Comparison of ENCODE assay signal across 10 cellular contexts in genomic region chr22:29503811-29504372, GRCh38. TPM values are rescaled to one million over a fixed set of nuclear protein-coding genes. Genes with fewer than 3 reads are reported as not detected.
DNase-seq lines count a peak whose midpoint lies in the region; ATAC-seq, FAIRE-seq and TF ChIP-seq lines count a peak whose summit lies in the region.
"Had no signal": no experiment of that assay in that cellular context is flagged by ENCODE, and none has a peak within 500 bp of the region (broad histone marks: within the 10 kb centered on the region; RNA-seq: fewer than 3 reads in every experiment).

No MANE protein-coding gene starts in this region.

- no peak overlapping the region for H3K4me3 Mint-ChIP-seq in T-helper 17 cell
- no peak overlapping the region for H3K4me3 Mint-ChIP-seq in activated CD4-positive, alpha-beta memory T cell treated with anti-CD3 and anti-CD28 coated beads, Interleukin-2, amount 10 ng/mL, durations not matched to agents 7 days and 5 days
- H3K4me3 Mint-ChIP-seq: T-helper 1 cell treated with Interleukin-12 subunit alpha and Interleukin-12 subunit beta and Interleukin-4 antibody, amounts not matched to agents 30 μg/mL and 1 μg/mL, for 36 hours had no signal

- no peak overlapping the region for H3K27ac Mint-ChIP-seq in T-helper 17 cell
- H3K27ac Mint-ChIP-seq in activated CD4-positive, alpha-beta memory T cell treated with anti-CD3 and anti-CD28 coated beads, Interleukin-2, amount 10 ng/mL, durations not matched to agents 7 days and 5 days = no peak overlapping the region
- H3K27ac Mint-ChIP-seq: T-helper 1 cell treated with Interleukin-12 subunit alpha and Interleukin-12 subunit beta and Interleukin-4 antibody, amounts not matched to agents 30 μg/mL and 1 μg/mL, for 36 hours had no signal

- no peak overlapping the region for H3K27ac ChIP-seq in small intestine (ENCODE audit: low read depth in 1 of 2, low read length in 1 of 2)

- no peak for FAIRE-seq in small intestine (lab: Jason Lieb, UNC)

- no peaks in the 10 kb centered on the region for H3K4me1 ChIP-seq in small intestine (ENCODE audit: control insufficient read depth in 2 of 2, insufficient read depth in 1 of 2, low read depth in 1 of 2, low read length in 1 of 2)

- no peaks in the 10 kb centered on the region for H3K27me3 Mint-ChIP-seq in T-helper 17 cell
- H3K27me3 Mint-ChIP-seq in activated CD4-positive, alpha-beta memory T cell treated with anti-CD3 and anti-CD28 coated beads, Interleukin-2, amount 10 ng/mL, durations not matched to agents 7 days and 5 days = no peaks in the 10 kb centered on the region

- H3K4me3 ChIP-seq in small intestine (ENCODE audit: low read depth in 1 of 2, low read length in 2 of 2) = no peak overlapping the region

- ATAC-seq in SK-N-SH treated with all-trans-retinoic acid at 6 μM for 48 hours (peak; percentile 89), T-helper 17 cell (no peak)

- no peaks in the 10 kb centered on the region for H3K27me3 ChIP-seq in small intestine (ENCODE audit: control insufficient read depth in 2 of 2, insufficient read depth in 2 of 2, low read length in 2 of 2)

- no peaks in the 10 kb centered on the region for H3K4me1 Mint-ChIP-seq in T-helper 17 cell
- no peaks in the 10 kb centered on the region for H3K4me1 Mint-ChIP-seq in activated CD4-positive, alpha-beta memory T cell treated with anti-CD3 and anti-CD28 coated beads, Interleukin-2, amount 10 ng/mL, durations not matched to agents 7 days and 5 days

- peaks cover 6% of the 10 kb centered on the region for H3K36me3 Mint-ChIP-seq in T-helper 17 cell (ENCODE audit: low read depth)
- H3K36me3 Mint-ChIP-seq in activated CD4-positive, alpha-beta memory T cell treated with anti-CD3 and anti-CD28 coated beads, Interleukin-2, amount 10 ng/mL, durations not matched to agents 7 days and 5 days (ENCODE audit: low read depth) = peaks cover 22% of the 10 kb centered on the region

- 58 to 65% (median 59%) methylated on average over 7 of the region's 7 CpGs for WGBS in small intestine, 3 donors

- H3K9me3 ChIP-seq in small intestine (ENCODE audit: control insufficient read depth, low read depth) (no peaks in the 10 kb centered on the region), T-helper 17 cell (ENCODE audit: control insufficient read depth, low read length, poor library complexity, severe bottlenecking) (no peaks in the 10 kb centered on the region)

- peak; percentile 47 for DNase-seq in HT1080 (ENCODE audit: low read depth)
- peak; percentile 38 for DNase-seq in globus pallidus (ENCODE audit: low spot score)
- DNase-seq in small intestine = peak; percentile 9
- DNase-seq in GM19240 (ENCODE audit: insufficient read length, low spot score) = no peak
- DNase-seq in NCI-H1417 treated with DMSO at 0.1 percent for 48 hours (lab: John Stamatoyannopoulos, UW) = no peak
- DNase-seq in T-helper 17 cell = no peak
- DNase-seq in activated CD4-positive, alpha-beta memory T cell treated with anti-CD3 and anti-CD28 coated beads, Interleukin-2, amount 10 ng/mL, durations not matched to agents 7 days and 5 days = no peak
- DNase-seq: hippocampal formation had no signal

- H3K36me3 ChIP-seq in small intestine (ENCODE audit: control insufficient read depth in 2 of 2, insufficient read depth in 2 of 2, low read length in 2 of 2) = peaks cover 8 to 10% of the 10 kb centered on the region in 2 donors

- CTCF ChIA-PET in activated CD4-positive, alpha-beta memory T cell treated with anti-CD3 and anti-CD28 coated beads, Interleukin-2, amount 10 ng/mL, durations not matched to agents 7 days and 5 days (lab: Charles Lee) = no interaction called here

- H3K9me3 Mint-ChIP-seq in activated CD4-positive, alpha-beta memory T cell treated with anti-CD3 and anti-CD28 coated beads, Interleukin-2, amount 10 ng/mL, durations not matched to agents 7 days and 5 days = no peaks in the 10 kb centered on the region
- H3K9me3 Mint-ChIP-seq: T-helper 1 cell treated with Interleukin-12 subunit alpha and Interleukin-12 subunit beta and Interleukin-4 antibody, amounts not matched to agents 30 μg/mL and 1 μg/mL, for 36 hours had no signal

- POLR2A ChIA-PET in activated CD4-positive, alpha-beta memory T cell treated with anti-CD3 and anti-CD28 coated beads, Interleukin-2, amount 10 ng/mL, durations not matched to agents 7 days and 5 days (lab: Charles Lee) = no interaction called here

TF ChIP-seq in SK-N-SH treated with all-trans-retinoic acid at 6 μM for 48 hours, 23 proteins besides CTCF, POLR2A, EP300 and RAD21:
- TF ChIP-seq ZNF8 (CRISPR knock-in tag; IDR thresholded peaks at IDR 0.05) = no peak
- TF ChIP-seq TOX (CRISPR knock-in tag; IDR thresholded peaks at IDR 0.05; ENCODE audit: borderline replicate concordance) = no peak
- TF ChIP-seq CSDC2 (CRISPR knock-in tag; IDR thresholded peaks at IDR 0.05) = no peak
- TF ChIP-seq ISL1 (CRISPR knock-in tag; IDR thresholded peaks at IDR 0.05) = no peak
- no peak for TF ChIP-seq BACH2 (CRISPR knock-in tag; IDR thresholded peaks at IDR 0.05; ENCODE audit: borderline replicate concordance)
- no peak for TF ChIP-seq TSHZ2 (CRISPR knock-in tag; IDR thresholded peaks at IDR 0.05)
- TF ChIP-seq ARNTL (CRISPR knock-in tag; IDR thresholded peaks at IDR 0.05; ENCODE audit: borderline replicate concordance, low read depth) = no peak
- no peak for TF ChIP-seq PPARA (CRISPR knock-in tag; IDR thresholded peaks at IDR 0.05; ENCODE audit: borderline replicate concordance)
- no peak for TF ChIP-seq ZNF565 (CRISPR knock-in tag; conservative IDR thresholded peaks at IDR 0.05; ENCODE audit: low read depth)
- no peak for TF ChIP-seq SNAI2 (CRISPR knock-in tag; IDR thresholded peaks at IDR 0.05)
- no peak for TF ChIP-seq RARB (CRISPR knock-in tag; IDR thresholded peaks at IDR 0.05)
- TF ChIP-seq, protein P1, sequence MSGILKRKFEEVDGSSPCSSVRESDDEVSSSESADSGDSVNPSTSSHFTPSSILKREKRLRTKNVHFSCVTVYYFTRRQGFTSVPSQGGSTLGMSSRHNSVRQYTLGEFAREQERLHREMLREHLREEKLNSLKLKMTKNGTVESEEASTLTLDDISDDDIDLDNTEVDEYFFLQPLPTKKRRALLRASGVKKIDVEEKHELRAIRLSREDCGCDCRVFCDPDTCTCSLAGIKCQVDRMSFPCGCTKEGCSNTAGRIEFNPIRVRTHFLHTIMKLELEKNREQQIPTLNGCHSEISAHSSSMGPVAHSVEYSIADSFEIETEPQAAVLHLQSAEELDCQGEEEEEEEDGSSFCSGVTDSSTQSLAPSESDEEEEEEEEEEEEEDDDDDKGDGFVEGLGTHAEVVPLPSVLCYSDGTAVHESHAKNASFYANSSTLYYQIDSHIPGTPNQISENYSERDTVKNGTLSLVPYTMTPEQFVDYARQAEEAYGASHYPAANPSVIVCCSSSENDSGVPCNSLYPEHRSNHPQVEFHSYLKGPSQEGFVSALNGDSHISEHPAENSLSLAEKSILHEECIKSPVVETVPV (CRISPR knock-in tag; IDR thresholded peaks at IDR 0.05) = no peak
- no peak for TF ChIP-seq GLIS3 (CRISPR knock-in tag; IDR thresholded peaks at IDR 0.05)

RNA-seq across cellular contexts. Expression of gene NEFH, which starts 23.9 kb away (rescaled TPM):
- not detected in 2 replicates for total RNA-seq in HT1080 (2014; rRNA removed; shearing (Covaris generic))
- not detected in 2 replicates for polyA plus RNA-seq in HT1080 (2015; cell fraction: cytosol; rRNA removed)
- polyA plus RNA-seq in HT1080 (2015; cell fraction: nucleus; rRNA removed) = not detected in 2 replicates
- 1 to 10 TPM in 1 of 3 donors, not detected in 2; 1.9 TPM for polyA plus RNA-seq in small intestine
- under 1 TPM; 0.15 to 0.21 TPM for total RNA-seq in T-helper 17 cell
- total RNA-seq in activated CD4-positive, alpha-beta memory T cell treated with anti-CD3 and anti-CD28 coated beads, Interleukin-2, amount 10 ng/mL, durations not matched to agents 7 days and 5 days = 1 to 10 TPM; 2.7 to 2.9 TPM

RNA-seq across cellular contexts. Expression of gene THOC5, which starts 49.7 kb away (rescaled TPM):
- total RNA-seq in HT1080 (2014; rRNA removed; shearing (Covaris generic)) = 97.2 and 105 TPM in 2 replicates
- 61.8 and 65.3 TPM in 2 replicates for polyA plus RNA-seq in HT1080 (2015; cell fraction: cytosol; rRNA removed)
- polyA plus RNA-seq in HT1080 (2015; cell fraction: nucleus; rRNA removed) = 106 and 109 TPM in 2 replicates
- polyA plus RNA-seq in small intestine = 10 to 100 TPM; 20.3 to 27.3 (median 24.6) TPM
- 10 to 100 TPM; 34.2 to 46.2 TPM for total RNA-seq in T-helper 17 cell
- total RNA-seq in activated CD4-positive, alpha-beta memory T cell treated with anti-CD3 and anti-CD28 coated beads, Interleukin-2, amount 10 ng/mL, durations not matched to agents 7 days and 5 days = 10 to 100 TPM; 41.6 to 56.2 TPM

Comparison
In these comparisons a context has a peak if more than half of its experiments do, and no peak if none do; other contexts are left out.
1. DNase-seq: peak in HT1080 (single experiment), globus pallidus (single experiment) and small intestine (single experiment); none in GM19240 (single experiment), NCI-H1417 treated with DMSO at 0.1 percent for 48 hours (single experiment), T-helper 17 cell (0 of 3) and activated CD4-positive, alpha-beta memory T cell treated with anti-CD3 and anti-CD28 coated beads, Interleukin-2, amount 10 ng/mL, durations not matched to agents 7 days and 5 days (single experiment).